Comparison of ENCODE assay signal across 1 cellular context in genomic region chr16:30760577-30761426, GRCh38.
TF ChIP-seq lines count a peak whose summit lies in the region.

No MANE protein-coding gene starts in this region.

TF ChIP-seq in K562, 482 proteins besides CTCF, POLR2A, EP300 and RAD21 (continued from another document):
- no peak for TF ChIP-seq ZNF318 (IDR thresholded peaks at IDR 0.05; ENCODE audit: borderline replicate concordance in 1 of 2, low read depth in 1 of 2)
- no peak for TF ChIP-seq ZNF165 (CRISPR knock-in tag; IDR thresholded peaks at IDR 0.05; ENCODE audit: borderline replicate concordance)
- no peak for TF ChIP-seq NR2F6 (CRISPR knock-in tag; IDR thresholded peaks at IDR 0.05)
- no peak for TF ChIP-seq ZFP36 (IDR thresholded peaks at IDR 0.05; ENCODE audit: low read depth, low read length, partially characterized antibody)
- no peak for TF ChIP-seq ZNF277 (CRISPR knock-in tag; IDR thresholded peaks at IDR 0.05; ENCODE audit: borderline replicate concordance)
- no peak for TF ChIP-seq NFIC (IDR thresholded peaks at IDR 0.05)
- no peak for TF ChIP-seq GTF3C2 (IDR thresholded peaks at IDR 0.05; ENCODE audit: borderline replicate concordance, extremely low read depth, insufficient read length)
- TF ChIP-seq PTBP1 (IDR thresholded peaks at IDR 0.05; ENCODE audit: low read depth, low read length): 0 out of 2 replicates have a peak, but pooled peaks have one; percentile 10
- no peak for TF ChIP-seq NFXL1 (CRISPR knock-in tag; IDR thresholded peaks at IDR 0.05)
- TF ChIP-seq ZNF696 (CRISPR knock-in tag; conservative IDR thresholded peaks at IDR 0.05): no peak
- no peak for TF ChIP-seq ELF4 (CRISPR knock-in tag; IDR thresholded peaks at IDR 0.05)
- no peak for TF ChIP-seq MEF2A (IDR thresholded peaks at IDR 0.05; ENCODE audit: control insufficient read depth, low read depth, low read length)
- no peak for TF ChIP-seq CHD2 (IDR thresholded peaks at IDR 0.05; ENCODE audit: low read depth, low read length)
- no peak for TF ChIP-seq ZKSCAN8 (CRISPR knock-in tag; IDR thresholded peaks at IDR 0.05)
- TF ChIP-seq ZNF639 (CRISPR knock-in tag; conservative IDR thresholded peaks at IDR 0.05 in 1 of 2, IDR thresholded peaks at IDR 0.05 in 1 of 2): no peak
- TF ChIP-seq SRF (CRISPR knock-in tag; IDR thresholded peaks at IDR 0.05): no peak
- TF ChIP-seq BCLAF1 (IDR thresholded peaks at IDR 0.05; ENCODE audit: borderline replicate concordance in 1 of 2, control insufficient read depth in 1 of 2, low read depth in 2 of 2, low read length in 1 of 2): no peak
- no peak for TF ChIP-seq ZKSCAN1 (IDR thresholded peaks at IDR 0.05; ENCODE audit: low read depth, low read length)
- no peak for TF ChIP-seq ZBTB26 (CRISPR knock-in tag; IDR thresholded peaks at IDR 0.05)
